26 cellular contexts compared by ENCODE assay signal in the genomic region with DNA sequence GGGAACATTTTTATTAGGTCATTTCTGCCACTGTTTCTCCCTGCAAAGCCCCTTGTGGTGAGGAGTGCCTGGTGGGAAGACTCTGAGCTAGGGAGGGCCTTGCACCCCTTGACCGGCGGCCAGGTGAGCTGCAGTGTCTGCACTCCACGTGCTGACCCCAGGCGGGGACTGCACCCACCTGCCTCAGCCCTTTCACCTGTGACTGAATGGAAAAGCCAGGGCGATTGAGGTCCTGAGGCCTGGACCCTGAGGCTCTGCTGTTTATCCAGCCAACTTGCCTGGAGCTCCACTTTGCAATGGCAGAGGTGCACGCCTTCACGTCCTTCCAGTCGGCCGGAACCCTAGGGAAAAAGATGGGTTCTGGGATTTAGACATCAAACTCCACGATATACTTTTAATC.
"Had no signal": no experiment of that assay in that cellular context is flagged by ENCODE, and none has a peak within 500 bp of the region (broad histone marks: within the 10 kb centered on the region; RNA-seq: fewer than 3 reads in every experiment).

No MANE protein-coding gene starts in this region.

- H3K4me1 ChIP-seq: foreskin keratinocyte, gastroesophageal sphincter, heart right ventricle, lower lobe of right lung, parathyroid adenoma, stomach, upper lobe of left lung had no signal

- H3K27ac ChIP-seq: epithelial cell of prostate, foreskin keratinocyte, gastroesophageal sphincter, heart right ventricle, lower lobe of right lung, neutrophil, parathyroid adenoma, stomach, upper lobe of left lung had no signal

- H3K9me3 ChIP-seq: lower lobe of right lung, neutrophil, thyroid gland, upper lobe of left lung had no signal

- H3K36me3 ChIP-seq: gastroesophageal sphincter, heart right ventricle, lower lobe of right lung, neutrophil, stomach, thyroid gland, upper lobe of left lung had no signal

- H3K27me3 ChIP-seq: foreskin keratinocyte, neutrophil, thyroid gland, upper lobe of left lung had no signal

- H3K4me3 ChIP-seq: gastroesophageal sphincter, heart right ventricle, lower lobe of right lung, smooth muscle cell, stomach, thyroid gland, upper lobe of left lung had no signal

- ATAC-seq: esophagus mucosa, foreskin keratinocyte, gastroesophageal sphincter, heart right ventricle, left colon, left ventricle myocardium superior, lower lobe of right lung, sciatic nerve had no signal

- DNase-seq: cortex of kidney; effector CD4-positive, alpha-beta T cell; foreskin keratinocyte; glutamatergic neuron; heart right ventricle; hippocampal formation; kidney glomerular epithelial cell; left colon; left ventricle myocardium superior; lower lobe of right lung; naive B cell; stimulated activated CD4-positive, alpha-beta T cell treated with anti-CD3 and anti-CD28 coated beads, Interleukin-12 subunit alpha, Interleukin-12 subunit beta, amount 100 ng/mL, for 4 hours; stimulated activated CD4-positive, alpha-beta T cell treated with anti-CD3 and anti-CD28 coated beads, Interleukin-1b, Interleukin-23, amount 100 ng/mL, for 48 hours; stimulated activated CD4-positive, alpha-beta T cell treated with anti-CD3 and anti-CD28 coated beads, Interleukin-4, amount 100 ng/mL, for 1 hour; stimulated activated CD8-positive, alpha-beta memory T cell treated with anti-CD3 and anti-CD28 coated beads, Interleukin-4, amount 100 ng/mL, for 48 hours; stimulated activated naive CD4-positive, alpha-beta T cell; stomach; thyroid gland had no signal
